1 cellular context compared by ENCODE assay signal in genomic region chr6:137357263-137357947, GRCh38.
A peak's percentile ranks its signal among the peaks of the same experiment; 100 is the strongest.
TF ChIP-seq lines count a peak whose summit lies in the region.

No MANE protein-coding gene starts in this region.

TF ChIP-seq in HepG2, 621 proteins besides CTCF, POLR2A, EP300 and RAD21 (continued from another document):
- TF ChIP-seq KIAA2018 (CRISPR knock-in tag; IDR thresholded peaks at IDR 0.05; ENCODE audit: borderline replicate concordance) (no peak), TFE3 (CRISPR knock-in tag; IDR thresholded peaks at IDR 0.05) (peak; percentile 95), ZNF576 (CRISPR knock-in tag; IDR thresholded peaks at IDR 0.05) (no peak), NFYB (CRISPR knock-in tag; IDR thresholded peaks at IDR 0.05) (peak; percentile 76), FOXP4 (CRISPR knock-in tag; IDR thresholded peaks at IDR 0.05) (peak; percentile 96), HMGXB4 (CRISPR knock-in tag; IDR thresholded peaks at IDR 0.05; ENCODE audit: borderline replicate concordance in 1 of 2, low read depth in 1 of 2) (peak; percentile 40 to 52; a peak in 2 of 4 replicates), ZNF704 (CRISPR knock-in tag; IDR thresholded peaks at IDR 0.05; ENCODE audit: borderline replicate concordance) (0 out of 2 replicates have a peak, but pooled peaks have one; percentile 47), TIGD3 (CRISPR knock-in tag; IDR thresholded peaks at IDR 0.05; ENCODE audit: borderline replicate concordance) (no peak), DDIT3 (CRISPR knock-in tag; IDR thresholded peaks at IDR 0.05) (no peak), ZFP62 (CRISPR knock-in tag; IDR thresholded peaks at IDR 0.05) (no peak), TERF1 (CRISPR knock-in tag; IDR thresholded peaks at IDR 0.05) (no peak), U2AF2 (IDR thresholded peaks at IDR 0.05; ENCODE audit: low read depth, low read length) (no peak), SETDB1 (CRISPR knock-in tag; IDR thresholded peaks at IDR 0.05; ENCODE audit: borderline replicate concordance) (no peak), ZNF138 (CRISPR knock-in tag; IDR thresholded peaks at IDR 0.05; ENCODE audit: low read depth) (no peak), RFX3 (CRISPR knock-in tag; IDR thresholded peaks at IDR 0.05) (0 out of 2 replicates have a peak, but pooled peaks have one; percentile 12), ZNF264 (CRISPR knock-in tag; IDR thresholded peaks at IDR 0.05) (peak; percentile 92), ZNF839 (CRISPR knock-in tag; IDR thresholded peaks at IDR 0.05; ENCODE audit: borderline replicate concordance) (no peak), ARID2 (CRISPR knock-in tag; IDR thresholded peaks at IDR 0.05; ENCODE audit: borderline replicate concordance) (peak; percentile 97; the same call in 1 of the 2 replicates), POGZ (CRISPR knock-in tag; IDR thresholded peaks at IDR 0.05) (peak; percentile 99), PBX3 (CRISPR knock-in tag; IDR thresholded peaks at IDR 0.05; ENCODE audit: borderline replicate concordance) (no peak), HMGA1 (CRISPR knock-in tag; conservative IDR thresholded peaks at IDR 0.05) (no peak)
TF ChIP-seq in HepG2: peak in this region for 336.
